In the genomic region with DNA sequence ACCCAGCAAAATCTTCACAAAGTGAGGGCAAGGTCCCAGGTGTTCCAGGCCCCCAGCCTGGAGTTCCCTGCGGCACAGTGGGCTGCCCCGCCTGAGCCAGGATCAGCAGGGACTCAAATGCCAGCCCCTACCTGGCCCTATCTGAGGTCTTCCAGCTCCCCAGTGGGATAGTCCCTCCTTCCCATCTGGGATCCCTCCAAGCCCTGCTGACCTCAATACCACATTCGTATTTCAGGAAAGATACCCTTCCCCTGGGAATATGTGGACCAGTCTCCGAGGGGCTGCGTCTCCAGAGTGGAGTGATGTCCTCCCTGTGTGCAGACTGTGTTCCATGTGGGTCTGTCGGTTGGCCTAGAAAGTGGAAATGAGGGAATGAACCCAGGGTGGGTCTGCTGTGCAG, we compare ENCODE assay signal across 25 cellular contexts. TPM values are rescaled to one million over a fixed set of nuclear protein-coding genes. Genes with fewer than 3 reads are reported as not detected.
DNase-seq lines count a peak whose midpoint lies in the region; ATAC-seq and TF ChIP-seq lines count a peak whose summit lies in the region.
"Had no signal": no experiment of that assay in that cellular context is flagged by ENCODE, and none has a peak within 500 bp of the region (broad histone marks: within the 10 kb centered on the region; RNA-seq: fewer than 3 reads in every experiment).

No MANE protein-coding gene starts in this region.

- no peaks in the 10 kb centered on the region for H3K36me3 Mint-ChIP-seq in chondrocyte (ENCODE audit: low read depth)
- H3K36me3 Mint-ChIP-seq: CD8-positive, alpha-beta T cell had no signal

- TF ChIP-seq EP300 in sigmoid colon (IDR thresholded peaks at IDR 0.05): no peak

- DNase-seq in stimulated activated naive CD8-positive, alpha-beta T cell treated with anti-CD3 and anti-CD28 coated beads, Interleukin-15, Interleukin-2, amounts not matched to agents 100 U/mL and 50 U/mL, for 24 hours: no peak
- no peak for DNase-seq in stimulated activated naive CD8-positive, alpha-beta T cell treated with anti-CD3 and anti-CD28 coated beads, Interleukin-15, amount 100 ng/mL, for 72 hours
- DNase-seq in chondrocyte (ENCODE audit: low spot score) (peak; percentile 52), sigmoid colon (peak; percentile 41), NCI-H345 (lab: John Stamatoyannopoulos, UW) (no peak), NCI-H2029 treated with DMSO at 0.1 percent for 48 hours (lab: John Stamatoyannopoulos, UW) (no peak)
- DNase-seq: AML-193; C1 segment of cervical spinal cord; CD8-positive, alpha-beta T cell; DMS 273 treated with DMSO at 0.1 percent for 48 hours; DMS79 treated with DMSO at 0.1 percent for 48 hours; GF-D8; NCI-H1048; NCI-H1417; NCI-H187; NCI-H2171 treated with DMSO at 0.1 percent for 48 hours; NCI-H446; NCI-H524 treated with DMSO at 0.1 percent for 48 hours; NCI-H774; PC-3; SHP77; SW 1271 had no signal

- H3K27me3 Mint-ChIP-seq in stimulated activated naive CD8-positive, alpha-beta T cell treated with anti-CD3 and anti-CD28 coated beads, Interleukin-15, amount 100 ng/mL, for 72 hours: no peaks in the 10 kb centered on the region
- H3K27me3 Mint-ChIP-seq in chondrocyte (ENCODE audit: low read depth): peaks cover 8% of the 10 kb centered on the region

- H3K4me1 ChIP-seq in sigmoid colon: no peaks in the 10 kb centered on the region
- H3K4me1 ChIP-seq: A549 had no signal

- TF ChIP-seq POLR2A in sigmoid colon (IDR thresholded peaks at IDR 0.05): no peak

- intact Hi-C loops in sigmoid colon (cut with DNase I): no loop called here

- no peaks in the 10 kb centered on the region for H3K4me1 Mint-ChIP-seq in stimulated activated naive CD8-positive, alpha-beta T cell treated with anti-CD3 and anti-CD28 coated beads, Interleukin-15, amount 100 ng/mL, for 72 hours
- no peaks in the 10 kb centered on the region for H3K4me1 Mint-ChIP-seq in chondrocyte (ENCODE audit: low read depth)

- peak; percentile 7 for ATAC-seq in stimulated activated naive CD8-positive, alpha-beta T cell treated with anti-CD3 and anti-CD28 coated beads, Interleukin-15, Interleukin-2, amounts not matched to agents 100 U/mL and 50 U/mL, for 24 hours
- ATAC-seq in stimulated activated naive CD8-positive, alpha-beta T cell treated with anti-CD3 and anti-CD28 coated beads, Interleukin-15, amount 100 ng/mL, for 72 hours: no peak
- ATAC-seq in esophagus mucosa: no peak
- ATAC-seq: A549; CD8-positive, alpha-beta T cell; PC-3 had no signal

- H3K27ac Mint-ChIP-seq in stimulated activated naive CD8-positive, alpha-beta T cell treated with anti-CD3 and anti-CD28 coated beads, Interleukin-15, amount 100 ng/mL, for 72 hours: no peak overlapping the region
- no peak overlapping the region for H3K27ac Mint-ChIP-seq in chondrocyte (ENCODE audit: unreplicated experiment)
- H3K27ac Mint-ChIP-seq: CD8-positive, alpha-beta T cell had no signal

- H3K27ac ChIP-seq in sigmoid colon: no peak overlapping the region
- H3K27ac ChIP-seq: A549, HL-60 had no signal

- TF ChIP-seq CTCF in chondrocyte (IDR thresholded peaks at IDR 0.05): no peak
- TF ChIP-seq CTCF in sigmoid colon (IDR thresholded peaks at IDR 0.05): no peak

- peaks cover 0 to 8% (median 0%) of the 10 kb centered on the region in 4 donors for H3K9me3 ChIP-seq in sigmoid colon

- H3K27me3 ChIP-seq in sigmoid colon: peaks cover 0 to 20% (median 14%) of the 10 kb centered on the region in 3 donors

- peaks cover 0 to 15% of the 10 kb centered on the region in 2 donors for H3K9me3 Mint-ChIP-seq in stimulated activated naive CD8-positive, alpha-beta T cell treated with anti-CD3 and anti-CD28 coated beads, Interleukin-15, amount 100 ng/mL, for 72 hours
- peaks cover 3% of the 10 kb centered on the region for H3K9me3 Mint-ChIP-seq in chondrocyte (ENCODE audit: low read depth)

- WGBS in sigmoid colon, 2 donors: 83 to 91% methylated on average over 6 of the region's 6 CpGs

- H3K4me3 ChIP-seq in sigmoid colon: no peak overlapping the region
- H3K4me3 ChIP-seq: A549 had no signal

- no peaks in the 10 kb centered on the region for H3K36me3 ChIP-seq in sigmoid colon

- H3K4me3 Mint-ChIP-seq in stimulated activated naive CD8-positive, alpha-beta T cell treated with anti-CD3 and anti-CD28 coated beads, Interleukin-15, amount 100 ng/mL, for 72 hours: no peak overlapping the region
- H3K4me3 Mint-ChIP-seq in chondrocyte (ENCODE audit: unreplicated experiment): no peak overlapping the region
- H3K4me3 Mint-ChIP-seq: CD8-positive, alpha-beta T cell had no signal

RNA-seq across cellular contexts. Expression of gene ELFN1, which starts 40.9 kb away (rescaled TPM):
- total RNA-seq in chondrocyte (0.65 to 0.72 TPM (median 0.68 TPM) in 3 replicates), sigmoid colon (under 1 TPM; 0.33 to 0.55 (median 0.45) TPM), esophagus mucosa (0.68 TPM)
- under 1 TPM in 1 of 3 donors, not detected in 2; 0.83 TPM for polyA plus RNA-seq in sigmoid colon
- total RNA-seq: CD8-positive, alpha-beta T cell had no signal

Comparison
In these comparisons a context has a peak if more than half of its experiments do, and no peak if none do; other contexts are left out.
1. DNase-seq: peak in chondrocyte (single experiment) and sigmoid colon (single experiment); none in stimulated activated naive CD8-positive, alpha-beta T cell treated with anti-CD3 and anti-CD28 coated beads, Interleukin-15, Interleukin-2, amounts not matched to agents 100 U/mL and 50 U/mL, for 24 hours (single experiment), stimulated activated naive CD8-positive, alpha-beta T cell treated with anti-CD3 and anti-CD28 coated beads, Interleukin-15, amount 100 ng/mL, for 72 hours (0 of 2), NCI-H345 (single experiment) and NCI-H2029 treated with DMSO at 0.1 percent for 48 hours (single experiment).